11 cellular contexts compared by ENCODE assay signal in genomic region chr2:10495988-10496313, GRCh38.
"Had no signal": no experiment of that assay in that cellular context is flagged by ENCODE, and none has a peak within 500 bp of the region (broad histone marks: within the 10 kb centered on the region; RNA-seq: fewer than 3 reads in every experiment).

No MANE protein-coding gene starts in this region.

- H3K4me3 Mint-ChIP-seq: activated naive CD8-positive, alpha-beta T cell treated with anti-CD3 and anti-CD28 coated beads, Interleukin-2, amount 10 ng/mL, durations not matched to agents 7 days and 5 days; neural progenitor cell; WTC11 had no signal

- DNase-seq: activated naive CD8-positive, alpha-beta T cell treated with anti-CD3 and anti-CD28 coated beads, Interleukin-2, amount 10 ng/mL, durations not matched to agents 7 days and 5 days; amygdala; heart right ventricle; lower lobe of right lung; stimulated activated CD4-positive, alpha-beta T cell treated with anti-CD3 and anti-CD28 coated beads, Interleukin-4, amount 100 ng/mL, for 1 hour; stimulated activated naive CD4-positive, alpha-beta T cell treated with Interleukin-2 at 50 U/mL for 16 hours; T1000; upper lobe of right lung had no signal

- H3K27ac ChIP-seq: heart right ventricle, lower lobe of right lung, neural progenitor cell, upper lobe of right lung had no signal

- H3K27ac Mint-ChIP-seq: activated naive CD8-positive, alpha-beta T cell treated with anti-CD3 and anti-CD28 coated beads, Interleukin-2, amount 10 ng/mL, durations not matched to agents 7 days and 5 days; WTC11 had no signal

- H3K36me3 Mint-ChIP-seq: neural progenitor cell had no signal

- H3K4me1 ChIP-seq: lower lobe of right lung, neural progenitor cell had no signal

- H3K36me3 ChIP-seq: heart right ventricle, lower lobe of right lung, neural progenitor cell, upper lobe of right lung had no signal

- H3K27me3 ChIP-seq: neural progenitor cell, upper lobe of right lung had no signal

- H3K9me3 ChIP-seq: lower lobe of right lung, upper lobe of right lung had no signal

- ATAC-seq: heart right ventricle; lower lobe of right lung; naive thymus-derived CD4-positive, alpha-beta T cell; upper lobe of right lung; WTC11 had no signal

- H3K4me3 ChIP-seq: heart right ventricle, lower lobe of right lung, neural progenitor cell, upper lobe of right lung had no signal
